ENCODE assay signal across 12 cellular contexts in the genomic region with DNA sequence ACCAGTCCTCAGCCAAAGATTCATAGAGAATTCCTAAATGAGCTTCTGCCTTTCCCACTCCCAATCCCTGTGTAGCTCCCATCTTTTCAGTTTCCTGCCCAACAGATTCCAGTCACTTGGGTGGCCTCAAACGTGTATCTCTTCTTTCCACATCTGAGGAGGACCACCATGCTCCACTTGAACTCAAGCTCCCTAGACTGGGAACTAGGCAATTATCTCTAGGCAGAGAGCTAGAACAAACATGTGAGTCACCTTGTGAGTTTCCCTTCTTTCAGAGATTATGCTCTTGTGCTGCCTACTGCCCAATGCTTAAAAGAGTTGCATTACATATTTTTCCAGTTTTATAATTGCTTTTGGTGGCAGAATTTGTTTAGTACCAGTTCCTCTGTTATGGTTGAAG.
A peak's percentile ranks its signal among the peaks of the same experiment; 100 is the strongest.
DNase-seq lines count a peak whose midpoint lies in the region; ATAC-seq and TF ChIP-seq lines count a peak whose summit lies in the region.
"Had no signal": no experiment of that assay in that cellular context is flagged by ENCODE, and none has a peak within 500 bp of the region (broad histone marks: within the 10 kb centered on the region; RNA-seq: fewer than 3 reads in every experiment).

No MANE protein-coding gene starts in this region.

- DNase-seq in EL = peak; percentile 54
- DNase-seq in NCI-H226 = peak; percentile 68
- peak; percentile 81 for DNase-seq in dermis blood vessel endothelial cell
- no peak for DNase-seq in NCI-H1930 (lab: John Stamatoyannopoulos, UW)
- no peak for DNase-seq in stomach
- DNase-seq in NK-92 treated with Interleukin-12 subunit alpha and Interleukin-12 subunit beta, amount 100 ng/mL, for 24 hours (lab: John Stamatoyannopoulos, UW) = no peak
- DNase-seq: activated T-cell treated with anti-CD3 and anti-CD28 coated beads, Interleukin-2, amount 50 U/mL, for 24 hours; DMS 273 treated with DMSO at 0.1 percent for 48 hours; naive B cell had no signal

- H3K9me3 ChIP-seq in mesodermal cell (ENCODE audit: control insufficient read depth, low read length) = no peaks in the 10 kb centered on the region
- H3K9me3 ChIP-seq in stomach = no peaks in the 10 kb centered on the region

- WGBS in mesodermal cell (ENCODE audit: insufficient coverage in 2 of 2), 2 experiments = 33 to 42% methylated on average over 1 of the region's 1 CpG
- 6 to 47% (median 35%) methylated on average over 1 of the region's 1 CpG for WGBS in stomach, 5 donors

- H3K27me3 ChIP-seq in stomach = no peaks in the 10 kb centered on the region

- TF ChIP-seq CTCF in stomach (IDR thresholded peaks at IDR 0.05) = no peak

- H3K27ac ChIP-seq in mesodermal cell (ENCODE audit: low read depth, low read length, severe bottlenecking) (peak overlapping the region; percentile 20), stomach (peak overlapping the region in 1 of 5 donors; percentile 13)

- intact Hi-C loops in stomach (cut with DNase I; ENCODE audit: low total_unique reads) = no loop called here

- peaks cover 15% of the 10 kb centered on the region for H3K4me1 ChIP-seq in mesodermal cell (ENCODE audit: control insufficient read depth, insufficient read depth, low read length, poor library complexity, severe bottlenecking)
- H3K4me1 ChIP-seq in stomach = peaks cover 0 to 6% (median 2%) of the 10 kb centered on the region in 4 donors

- H3K36me3 ChIP-seq in mesodermal cell (ENCODE audit: control insufficient read depth, insufficient read depth, low read length) = no peaks in the 10 kb centered on the region
- no peaks in the 10 kb centered on the region for H3K36me3 ChIP-seq in stomach

- H3K4me3 ChIP-seq in mesodermal cell (ENCODE audit: extremely low read depth, insufficient read depth, low read length, poor library complexity, severe bottlenecking) (no peak overlapping the region), stomach (no peak overlapping the region)

- no peak for TF ChIP-seq EP300 in stomach (IDR thresholded peaks at IDR 0.05)

- no peak for ATAC-seq in HG03159 (IDR thresholded peaks at IDR 0.05; ENCODE audit: unreplicated experiment)
- ATAC-seq: stimulated activated effector memory CD8-positive, alpha-beta T cell treated with anti-CD3 and anti-CD28 coated beads, Interleukin-12 subunit alpha, Interleukin-12 subunit beta, amount 100 ng/mL, for 72 hours had no signal

- TF ChIP-seq POLR2A in stomach (IDR thresholded peaks at IDR 0.05) = no peak

Comparison
In these comparisons a context has a peak if more than half of its experiments do, and no peak if none do; other contexts are left out.
1. DNase-seq: peak in EL (single experiment), NCI-H226 (single experiment) and dermis blood vessel endothelial cell (single experiment); none in NCI-H1930 (0 of 2), stomach (single experiment) and NK-92 treated with Interleukin-12 subunit alpha and Interleukin-12 subunit beta, amount 100 ng/mL, for 24 hours (single experiment).